Comparison of ENCODE assay signal across 16 cellular contexts in genomic region chr13:48188129-48188528, GRCh38.
"Had no signal": no experiment of that assay in that cellular context is flagged by ENCODE, and none has a peak within 500 bp of the region (broad histone marks: within the 10 kb centered on the region; RNA-seq: fewer than 3 reads in every experiment).

No MANE protein-coding gene starts in this region.

- DNase-seq: activated CD4-positive, alpha-beta T cell treated with anti-CD3 and anti-CD28 coated beads, Interleukin-2, amount 50 U/mL, for 1 hour; activated CD8-positive, alpha-beta memory T cell treated with anti-CD3 and anti-CD28 coated beads, Interleukin-2, amount 50 U/mL, for 4 hours; activated effector memory CD4-positive, alpha-beta T cell treated with anti-CD3 and anti-CD28 coated beads, Interleukin-2, amount 50 U/mL, for 16 hours; activated T-cell treated with anti-CD3 and anti-CD28 coated beads, Interleukin-2, amount 50 U/mL, for 48 hours; amniotic stem cell; dorsolateral prefrontal cortex; left cardiac atrium; occipital lobe; retina; stimulated activated CD4-positive, alpha-beta T cell treated with anti-CD3 and anti-CD28 coated beads, Interleukin-2, amount 100 ng/mL, for 24 hours; stimulated activated naive CD8-positive, alpha-beta T cell treated with anti-CD3 and anti-CD28 coated beads, Interleukin-15, Interleukin-2, amounts not matched to agents 100 U/mL and 50 U/mL, for 24 hours; T-helper 9 cell; transverse colon; uterus had no signal

- H3K4me1 ChIP-seq: uterus had no signal

- H3K9me3 Mint-ChIP-seq: activated naive CD4-positive, alpha-beta T cell treated with anti-CD3 and anti-CD28 coated beads, Interleukin-2, amount 50 U/mL, for 72 hours had no signal

- H3K9me3 ChIP-seq: transverse colon, uterus had no signal

- ATAC-seq: activated naive CD4-positive, alpha-beta T cell treated with anti-CD3 and anti-CD28 coated beads, Interleukin-2, amount 50 U/mL, for 72 hours; left cardiac atrium; stimulated activated naive CD8-positive, alpha-beta T cell treated with anti-CD3 and anti-CD28 coated beads, Interleukin-15, Interleukin-2, amounts not matched to agents 100 U/mL and 50 U/mL, for 24 hours had no signal

- H3K27ac Mint-ChIP-seq: activated naive CD4-positive, alpha-beta T cell treated with anti-CD3 and anti-CD28 coated beads, Interleukin-2, amount 50 U/mL, for 72 hours had no signal

- H3K27ac ChIP-seq: cardiac muscle cell, transverse colon, uterus had no signal

- H3K36me3 Mint-ChIP-seq: activated naive CD4-positive, alpha-beta T cell treated with anti-CD3 and anti-CD28 coated beads, Interleukin-2, amount 50 U/mL, for 72 hours had no signal

- H3K27me3 ChIP-seq: cardiac muscle cell, dorsolateral prefrontal cortex, transverse colon, uterus had no signal

- H3K36me3 ChIP-seq: cardiac muscle cell, transverse colon, uterus had no signal

- H3K4me3 ChIP-seq: cardiac muscle cell, dorsolateral prefrontal cortex, transverse colon, uterus had no signal
